In the genomic region with DNA sequence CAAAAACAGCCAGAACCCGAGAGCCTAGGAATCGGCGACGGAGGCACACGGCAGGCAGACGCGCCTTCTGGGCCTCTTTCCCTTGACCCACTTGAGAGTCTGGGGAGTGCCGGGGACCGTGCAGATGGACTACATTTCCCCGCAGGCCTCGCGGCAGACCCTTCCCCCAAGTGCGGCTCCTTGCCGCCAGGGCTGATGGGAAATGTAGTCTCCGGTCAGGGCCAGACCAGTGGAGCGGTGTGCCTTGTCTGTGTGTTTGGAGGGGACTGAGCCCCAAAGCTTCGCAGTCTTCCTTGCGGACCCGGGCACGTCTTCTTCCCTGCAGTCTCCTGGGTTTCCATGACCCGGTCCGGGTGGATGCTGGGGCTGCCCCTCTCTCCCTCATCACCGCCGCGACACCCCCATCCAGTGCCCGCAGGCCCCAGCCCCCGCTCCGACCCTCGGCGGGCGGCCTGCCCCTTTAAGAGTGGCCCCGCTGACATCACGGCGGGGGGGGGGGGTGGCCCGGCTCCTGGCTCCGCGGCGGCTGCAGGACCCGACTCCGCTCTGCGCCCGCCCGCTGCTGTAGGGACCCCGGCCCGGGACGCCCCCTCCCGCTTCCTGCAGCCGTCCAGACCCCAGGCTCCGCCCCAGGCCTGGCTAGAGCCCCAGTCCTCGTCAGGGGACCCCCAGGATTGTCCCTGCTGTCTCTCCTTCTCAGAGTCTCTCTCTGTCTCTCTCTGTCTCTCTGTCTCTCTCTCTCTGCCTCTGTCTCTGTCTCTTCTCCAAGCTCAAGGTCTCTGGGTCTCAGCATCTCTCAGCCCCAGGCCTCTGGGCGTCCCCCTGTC, we compare ENCODE assay signal across 8 cellular contexts. TPM values are rescaled to one million over a fixed set of nuclear protein-coding genes. Genes with fewer than 3 reads are reported as not detected.
A peak's percentile ranks its signal among the peaks of the same experiment; 100 is the strongest.
DNase-seq lines count a peak whose midpoint lies in the region; ATAC-seq and TF ChIP-seq lines count a peak whose summit lies in the region.

No MANE protein-coding gene starts in this region.

- peak; percentile 81 for DNase-seq in AG08396 (ENCODE audit: low spot score)
- DNase-seq in HPDE6-E6E7 (ENCODE audit: extremely low spot score) = peak; percentile 42
- DNase-seq in activated CD4-positive, alpha-beta T cell treated with anti-CD3 and anti-CD28 coated beads, Interleukin-2, amount 10 ng/mL, durations not matched to agents 24 days and 14 days = peak; percentile 83
- DNase-seq in mesothelial cell of epicardium (ENCODE audit: low spot score in 2 of 2, unreplicated experiment in 2 of 2) = peak in 1 of 2 experiments; percentile 51

- H3K4me3 Mint-ChIP-seq in activated CD4-positive, alpha-beta T cell treated with anti-CD3 and anti-CD28 coated beads, Interleukin-2, amount 10 ng/mL, durations not matched to agents 24 days and 14 days = peak overlapping the region; percentile 29
- peak overlapping the region; percentile 40 for H3K4me3 Mint-ChIP-seq in mesothelial cell of epicardium
- H3K4me3 Mint-ChIP-seq in stimulated activated naive CD8-positive, alpha-beta T cell treated with anti-CD3 and anti-CD28 coated beads, Interleukin-15, Interleukin-2, amounts not matched to agents 100 ng/mL and 50 ng/mL, for 24 hours = peak overlapping the region; percentile 8

- peaks cover 17% of the 10 kb centered on the region for H3K4me1 Mint-ChIP-seq in activated CD4-positive, alpha-beta T cell treated with anti-CD3 and anti-CD28 coated beads, Interleukin-2, amount 10 ng/mL, durations not matched to agents 24 days and 14 days
- peaks cover 16% of the 10 kb centered on the region for H3K4me1 Mint-ChIP-seq in mesothelial cell of epicardium
- peaks cover 15% of the 10 kb centered on the region for H3K4me1 Mint-ChIP-seq in stimulated activated naive CD8-positive, alpha-beta T cell treated with anti-CD3 and anti-CD28 coated beads, Interleukin-15, Interleukin-2, amounts not matched to agents 100 ng/mL and 50 ng/mL, for 24 hours (ENCODE audit: low read depth)

- H3K27ac Mint-ChIP-seq in activated CD4-positive, alpha-beta T cell treated with anti-CD3 and anti-CD28 coated beads, Interleukin-2, amount 10 ng/mL, durations not matched to agents 24 days and 14 days = peak overlapping the region; percentile 5
- H3K27ac Mint-ChIP-seq in mesothelial cell of epicardium = no peak overlapping the region
- H3K27ac Mint-ChIP-seq in stimulated activated naive CD8-positive, alpha-beta T cell treated with anti-CD3 and anti-CD28 coated beads, Interleukin-15, Interleukin-2, amounts not matched to agents 100 ng/mL and 50 ng/mL, for 24 hours = no peak overlapping the region

- H3K27me3 Mint-ChIP-seq in activated CD4-positive, alpha-beta T cell treated with anti-CD3 and anti-CD28 coated beads, Interleukin-2, amount 10 ng/mL, durations not matched to agents 24 days and 14 days = peaks cover 66% of the 10 kb centered on the region
- H3K27me3 Mint-ChIP-seq in mesothelial cell of epicardium (ENCODE audit: low read depth) = peaks cover 90% of the 10 kb centered on the region
- H3K27me3 Mint-ChIP-seq in stimulated activated naive CD8-positive, alpha-beta T cell treated with anti-CD3 and anti-CD28 coated beads, Interleukin-15, Interleukin-2, amounts not matched to agents 100 ng/mL and 50 ng/mL, for 24 hours = peaks cover 80% of the 10 kb centered on the region

- peak overlapping the region; percentile 69 for H3K27ac ChIP-seq in cingulate gyrus (ENCODE audit: low read depth, low read length)

- H3K9me3 Mint-ChIP-seq in activated CD4-positive, alpha-beta T cell treated with anti-CD3 and anti-CD28 coated beads, Interleukin-2, amount 10 ng/mL, durations not matched to agents 24 days and 14 days = no peaks in the 10 kb centered on the region
- no peaks in the 10 kb centered on the region for H3K9me3 Mint-ChIP-seq in mesothelial cell of epicardium
- H3K9me3 Mint-ChIP-seq in stimulated activated naive CD8-positive, alpha-beta T cell treated with anti-CD3 and anti-CD28 coated beads, Interleukin-15, Interleukin-2, amounts not matched to agents 100 ng/mL and 50 ng/mL, for 24 hours = no peaks in the 10 kb centered on the region

- no peak for TF ChIP-seq CTCF in mesothelial cell of epicardium (IDR thresholded peaks at IDR 0.05; ENCODE audit: unreplicated experiment)

- peaks cover 8% of the 10 kb centered on the region for H3K36me3 Mint-ChIP-seq in activated CD4-positive, alpha-beta T cell treated with anti-CD3 and anti-CD28 coated beads, Interleukin-2, amount 10 ng/mL, durations not matched to agents 24 days and 14 days (ENCODE audit: low read depth)
- no peaks in the 10 kb centered on the region for H3K36me3 Mint-ChIP-seq in mesothelial cell of epicardium
- H3K36me3 Mint-ChIP-seq in stimulated activated naive CD8-positive, alpha-beta T cell treated with anti-CD3 and anti-CD28 coated beads, Interleukin-15, Interleukin-2, amounts not matched to agents 100 ng/mL and 50 ng/mL, for 24 hours (ENCODE audit: low read depth) = no peaks in the 10 kb centered on the region

- ATAC-seq in HG02588 (IDR thresholded peaks at IDR 0.05; ENCODE audit: unreplicated experiment) = no peak
- no peak for ATAC-seq in HG03175 (IDR thresholded peaks at IDR 0.05; ENCODE audit: unreplicated experiment)

- intact Hi-C loops in activated CD4-positive, alpha-beta T cell treated with anti-CD3 and anti-CD28 coated beads, Interleukin-2, amount 10 ng/mL, durations not matched to agents 24 days and 14 days (cut with micrococcal nuclease) = loop anchor here (5.0 to 10.0 kb wide), 2 partner anchors 64 to 69 kb away; no protein-coding TSS in a partner anchor

RNA-seq across cellular contexts. Expression of a gene that starts 0.8 kb away (rescaled TPM):
- total RNA-seq in activated CD4-positive, alpha-beta T cell treated with anti-CD3 and anti-CD28 coated beads, Interleukin-2, amount 10 ng/mL, durations not matched to agents 24 days and 14 days = not detected in 2 replicates
- 0.52 to 0.82 TPM (median 0.76 TPM) in 3 replicates for total RNA-seq in mesothelial cell of epicardium

RNA-seq across cellular contexts. Expression of a gene that starts 26.3 kb away (rescaled TPM):
- not detected in 2 replicates for total RNA-seq in activated CD4-positive, alpha-beta T cell treated with anti-CD3 and anti-CD28 coated beads, Interleukin-2, amount 10 ng/mL, durations not matched to agents 24 days and 14 days
- 19.1 to 21.6 TPM (median 19.3 TPM) in 3 replicates for total RNA-seq in mesothelial cell of epicardium

RNA-seq across cellular contexts. Expression of a gene that starts 40.6 kb away (rescaled TPM):
- total RNA-seq in activated CD4-positive, alpha-beta T cell treated with anti-CD3 and anti-CD28 coated beads, Interleukin-2, amount 10 ng/mL, durations not matched to agents 24 days and 14 days = 65.6 and 69.0 TPM in 2 replicates
- total RNA-seq in mesothelial cell of epicardium = 195 to 211 TPM (median 200 TPM) in 3 replicates

RNA-seq across cellular contexts. Expression of a gene that starts 54.4 kb away (rescaled TPM):
- not detected in 2 replicates for total RNA-seq in activated CD4-positive, alpha-beta T cell treated with anti-CD3 and anti-CD28 coated beads, Interleukin-2, amount 10 ng/mL, durations not matched to agents 24 days and 14 days
- total RNA-seq in mesothelial cell of epicardium = 2.1 to 2.6 TPM (median 2.1 TPM) in 3 replicates

Comparison
In these comparisons a context has a peak if more than half of its experiments do, and no peak if none do; other contexts are left out.
1. RNA of a gene that starts 26.3 kb away (total RNA-seq): 19.1 to 21.6 TPM in mesothelial cell of epicardium; not detected in activated CD4-positive, alpha-beta T cell treated with anti-CD3 and anti-CD28 coated beads, Interleukin-2, amount 10 ng/mL, durations not matched to agents 24 days and 14 days; every median in the first group is over 10 times any median in the second.
2. Peak in every context shown above with its lines, with median percentiles within 50 percentile points of each other: H3K4me3 Mint-ChIP-seq.